Comparison of ENCODE assay signal across 8 cellular contexts in genomic region chr10:78972160-78972946, GRCh38.
DNase-seq lines count a peak whose midpoint lies in the region; ATAC-seq and TF ChIP-seq lines count a peak whose summit lies in the region.

No MANE protein-coding gene starts in this region.

- DNase-seq in activated CD8-positive, alpha-beta T cell treated with anti-CD3 and anti-CD28 coated beads for 36 hours, result no peak
- no peak for DNase-seq in activated CD8-positive, alpha-beta T cell treated with anti-CD3 and anti-CD28 coated beads, Interleukin-2, amount 10 ng/mL, durations not matched to agents 7 days and 5 days
- DNase-seq in amygdala (lab: John Stamatoyannopoulos, UW) (peak in 55 of 56 donors; percentile 32 to 90 (median 77)), left ventricle myocardium inferior (peak; percentile 78), prostate gland (ENCODE audit: low spot score) (peak; percentile 22)
- DNase-seq in activated CD4-positive, alpha-beta T cell treated with anti-CD3 and anti-CD28 coated beads for 4 hours, result no peak

- no peak for TF ChIP-seq POLR2A in prostate gland (IDR thresholded peaks at IDR 0.05)

- no peaks in the 10 kb centered on the region for H3K36me3 Mint-ChIP-seq in activated CD8-positive, alpha-beta T cell treated with anti-CD3 and anti-CD28 coated beads for 36 hours (ENCODE audit: low read depth)
- no peaks in the 10 kb centered on the region for H3K36me3 Mint-ChIP-seq in activated CD8-positive, alpha-beta T cell treated with anti-CD3 and anti-CD28 coated beads, Interleukin-2, amount 10 ng/mL, durations not matched to agents 7 days and 5 days (ENCODE audit: low read depth)

- CTCF ChIA-PET in activated CD8-positive, alpha-beta T cell treated with anti-CD3 and anti-CD28 coated beads for 36 hours (lab: Charles Lee), result interaction anchor here (0.7 kb wide), 1 partner anchor 15 kb away, joined by 3 read pairs; no protein-coding TSS in a partner anchor
- CTCF ChIA-PET in activated CD8-positive, alpha-beta T cell treated with anti-CD3 and anti-CD28 coated beads, Interleukin-2, amount 10 ng/mL, durations not matched to agents 7 days and 5 days (lab: Charles Lee), result no interaction called here

- peak overlapping the region; percentile 57 for H3K4me3 Mint-ChIP-seq in activated CD8-positive, alpha-beta T cell treated with anti-CD3 and anti-CD28 coated beads for 36 hours
- H3K4me3 Mint-ChIP-seq in activated CD8-positive, alpha-beta T cell treated with anti-CD3 and anti-CD28 coated beads, Interleukin-2, amount 10 ng/mL, durations not matched to agents 7 days and 5 days, result no peak overlapping the region

- H3K4me1 ChIP-seq in left ventricle myocardium inferior (peaks cover 35% of the 10 kb centered on the region), prostate gland (replicated peaks) (peaks cover 6% of the 10 kb centered on the region)

- intact Hi-C loops in activated CD8-positive, alpha-beta T cell treated with anti-CD3 and anti-CD28 coated beads for 36 hours (cut with micrococcal nuclease), result loop anchor here (5.0 kb wide), 1 partner anchor 95 kb away; the partner anchor contains the start of gene ZMIZ1
- intact Hi-C loops in left ventricle myocardium inferior (cut with micrococcal nuclease), result no loop called here
- intact Hi-C loops in prostate gland (cut with DNase I), result loop anchor here (2.0 kb wide), 1 partner anchor 168 kb away; no protein-coding TSS in a partner anchor

- H3K9me3 ChIP-seq in left ventricle myocardium inferior (replicated peaks) (no peaks in the 10 kb centered on the region), prostate gland (no peaks in the 10 kb centered on the region)

- TF ChIP-seq CTCF in activated CD8-positive, alpha-beta T cell treated with anti-CD3 and anti-CD28 coated beads for 36 hours (IDR thresholded peaks at IDR 0.05), result no peak
- TF ChIP-seq CTCF in left ventricle myocardium inferior (IDR thresholded peaks at IDR 0.05; ENCODE audit: borderline replicate concordance) (no peak), prostate gland (IDR thresholded peaks at IDR 0.05) (no peak)

- no peak overlapping the region for H3K27ac Mint-ChIP-seq in activated CD8-positive, alpha-beta T cell treated with anti-CD3 and anti-CD28 coated beads for 36 hours
- H3K27ac Mint-ChIP-seq in activated CD8-positive, alpha-beta T cell treated with anti-CD3 and anti-CD28 coated beads, Interleukin-2, amount 10 ng/mL, durations not matched to agents 7 days and 5 days, result no peak overlapping the region

- ATAC-seq in activated CD8-positive, alpha-beta T cell treated with anti-CD3 and anti-CD28 coated beads for 36 hours, result no peak
- no peak for ATAC-seq in activated CD8-positive, alpha-beta T cell treated with anti-CD3 and anti-CD28 coated beads, Interleukin-2, amount 10 ng/mL, durations not matched to agents 7 days and 5 days
- ATAC-seq in GM19463 (IDR thresholded peaks at IDR 0.05; ENCODE audit: unreplicated experiment), result no peak
- ATAC-seq in HG03442 (IDR thresholded peaks at IDR 0.05; ENCODE audit: unreplicated experiment), result no peak

- POLR2A ChIA-PET in activated CD8-positive, alpha-beta T cell treated with anti-CD3 and anti-CD28 coated beads for 36 hours (lab: Charles Lee), result interaction anchor here (1.3 kb wide), 1 partner anchor 95 kb away, joined by 5 read pairs; no protein-coding TSS in a partner anchor
- POLR2A ChIA-PET in activated CD8-positive, alpha-beta T cell treated with anti-CD3 and anti-CD28 coated beads, Interleukin-2, amount 10 ng/mL, durations not matched to agents 7 days and 5 days (lab: Charles Lee), result no interaction called here

- H3K27ac ChIP-seq in left ventricle myocardium inferior (replicated peaks) (peak overlapping the region; percentile 99), prostate gland (peak overlapping the region; percentile 95 to 96)

- H3K27me3 Mint-ChIP-seq in activated CD8-positive, alpha-beta T cell treated with anti-CD3 and anti-CD28 coated beads for 36 hours, result no peaks in the 10 kb centered on the region
- no peaks in the 10 kb centered on the region for H3K27me3 Mint-ChIP-seq in activated CD8-positive, alpha-beta T cell treated with anti-CD3 and anti-CD28 coated beads, Interleukin-2, amount 10 ng/mL, durations not matched to agents 7 days and 5 days (ENCODE audit: low read depth)

- H3K9me3 Mint-ChIP-seq in activated CD8-positive, alpha-beta T cell treated with anti-CD3 and anti-CD28 coated beads for 36 hours, result no peaks in the 10 kb centered on the region
- no peaks in the 10 kb centered on the region for H3K9me3 Mint-ChIP-seq in activated CD8-positive, alpha-beta T cell treated with anti-CD3 and anti-CD28 coated beads, Interleukin-2, amount 10 ng/mL, durations not matched to agents 7 days and 5 days (ENCODE audit: insufficient read depth)

- 48% methylated on average over 11 of the region's 11 CpGs for WGBS in prostate gland

- H3K36me3 ChIP-seq in left ventricle myocardium inferior, result no peaks in the 10 kb centered on the region
- H3K36me3 ChIP-seq in prostate gland, result no peaks in the 10 kb centered on the region

- peaks cover 32% of the 10 kb centered on the region for H3K4me1 Mint-ChIP-seq in activated CD8-positive, alpha-beta T cell treated with anti-CD3 and anti-CD28 coated beads for 36 hours (ENCODE audit: low read depth)
- peaks cover 24% of the 10 kb centered on the region for H3K4me1 Mint-ChIP-seq in activated CD8-positive, alpha-beta T cell treated with anti-CD3 and anti-CD28 coated beads, Interleukin-2, amount 10 ng/mL, durations not matched to agents 7 days and 5 days (ENCODE audit: low read depth)

- H3K27me3 ChIP-seq in left ventricle myocardium inferior (ENCODE audit: low read depth), result no peaks in the 10 kb centered on the region
- H3K27me3 ChIP-seq in prostate gland (replicated peaks; ENCODE audit: insufficient read depth), result no peaks in the 10 kb centered on the region

- H3K4me3 ChIP-seq in left ventricle myocardium inferior, result peak overlapping the region; percentile 68
- H3K4me3 ChIP-seq in prostate gland, result peak overlapping the region in 1 of 2 donors; percentile 48

Comparison
In these comparisons a context has a peak if more than half of its experiments do, and no peak if none do; other contexts are left out.
1. DNase-seq: peak in amygdala (55 of 56), left ventricle myocardium inferior (single experiment) and prostate gland (single experiment); none in activated CD8-positive, alpha-beta T cell treated with anti-CD3 and anti-CD28 coated beads for 36 hours (single experiment), activated CD8-positive, alpha-beta T cell treated with anti-CD3 and anti-CD28 coated beads, Interleukin-2, amount 10 ng/mL, durations not matched to agents 7 days and 5 days (single experiment) and activated CD4-positive, alpha-beta T cell treated with anti-CD3 and anti-CD28 coated beads for 4 hours (0 of 2).